In the genomic region with DNA sequence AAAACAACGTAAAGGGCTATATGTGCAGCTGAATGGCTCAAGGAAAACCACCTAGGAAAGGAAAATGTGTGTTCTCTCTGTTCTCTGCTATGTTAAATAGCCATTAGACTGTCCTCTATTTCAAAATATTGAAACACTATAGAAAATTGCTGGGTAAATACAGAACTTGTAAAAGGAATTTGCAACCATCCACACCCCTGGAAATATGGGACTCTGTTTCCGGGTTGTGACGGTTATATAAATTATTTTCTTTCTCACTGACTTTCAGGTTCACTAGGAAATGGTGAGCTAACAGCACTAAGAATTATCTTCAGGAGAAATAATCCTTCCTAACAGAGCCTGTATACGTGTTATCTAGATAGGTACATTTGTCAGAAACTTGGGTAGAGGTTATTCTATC, we compare ENCODE assay signal across 23 cellular contexts.
"Had no signal": no experiment of that assay in that cellular context is flagged by ENCODE, and none has a peak within 500 bp of the region (broad histone marks: within the 10 kb centered on the region; RNA-seq: fewer than 3 reads in every experiment).

No MANE protein-coding gene starts in this region.

- H3K9me3 ChIP-seq: colonic mucosa, esophagus muscularis mucosa, esophagus squamous epithelium, gastrocnemius medialis, gastroesophageal sphincter, heart left ventricle, heart right ventricle had no signal

- H3K36me3 ChIP-seq: colonic mucosa, esophagus muscularis mucosa, esophagus squamous epithelium, gastrocnemius medialis, gastroesophageal sphincter, heart left ventricle, heart right ventricle had no signal

- H3K4me1 ChIP-seq: colonic mucosa, esophagus muscularis mucosa, esophagus squamous epithelium, foreskin keratinocyte, gastrocnemius medialis, heart left ventricle, heart right ventricle had no signal

- DNase-seq: colonic mucosa; cortex of kidney; dermis blood vessel endothelial cell; dorsolateral prefrontal cortex; effector CD4-positive, alpha-beta T cell; effector CD8-positive, alpha-beta T cell; effector memory CD4-positive, alpha-beta T cell; effector memory CD8-positive, alpha-beta T cell; endodermal cell; erythroblast; esophagus squamous epithelium; foreskin fibroblast; foreskin keratinocyte; foreskin melanocyte; gastrocnemius medialis; glutamatergic neuron; head of caudate nucleus; heart left ventricle; heart right ventricle had no signal

- ATAC-seq: effector memory CD8-positive, alpha-beta T cell; esophagus mucosa; foreskin keratinocyte; gastrocnemius medialis; gastroesophageal sphincter; heart left ventricle; heart right ventricle had no signal

- H3K4me3 ChIP-seq: colonic mucosa, coronary artery, dorsolateral prefrontal cortex, esophagus muscularis mucosa, esophagus squamous epithelium, gastrocnemius medialis, gastroesophageal sphincter, heart left ventricle, heart right ventricle had no signal
